ENCODE assay signal across 9 cellular contexts in genomic region chr1:36400825-36401601, GRCh38. TPM values are rescaled to one million over a fixed set of nuclear protein-coding genes. Genes with fewer than 3 reads are reported as not detected.
A peak's percentile ranks its signal among the peaks of the same experiment; 100 is the strongest.
DNase-seq lines count a peak whose midpoint lies in the region; ATAC-seq lines count a peak whose summit lies in the region.
"Had no signal": no experiment of that assay in that cellular context is flagged by ENCODE, and none has a peak within 500 bp of the region (broad histone marks: within the 10 kb centered on the region; RNA-seq: fewer than 3 reads in every experiment).

No MANE protein-coding gene starts in this region.

- DNase-seq in NK-92 treated with Interleukin-12 subunit alpha and Interleukin-12 subunit beta, amount 100 ng/mL, for 24 hours (lab: John Stamatoyannopoulos, UW) = peak; percentile 93
- no peak for DNase-seq in NK-92 (lab: John Stamatoyannopoulos, UW; ENCODE audit: unreplicated experiment)
- DNase-seq in NCI-H69 (lab: John Stamatoyannopoulos, UW) = peak; percentile 2
- peak in 1 of 2 donors; percentile 89 for DNase-seq in activated naive CD4-positive, alpha-beta T cell treated with anti-CD3 and anti-CD28 coated beads, Interleukin-2, amount 50 U/mL, for 72 hours (ENCODE audit: low spot score in 2 of 2)
- DNase-seq in hippocampal formation (lab: John Stamatoyannopoulos, UW) = peak; percentile 7 to 64
- DNase-seq in DMS153 treated with DMSO at 0.1 percent for 48 hours (lab: John Stamatoyannopoulos, UW; ENCODE audit: unreplicated experiment) = no peak
- no peak for DNase-seq in ACHN

- in situ Hi-C loops in ACHN (cut with HindIII; ENCODE audit: low pct_ligation_motif_present, low pct_unique_long_range_greater_than_20kb, low sequenced_read_pairs) = no loop called here

- peak overlapping the region; percentile 33 to 76 for H3K27ac Mint-ChIP-seq in activated naive CD4-positive, alpha-beta T cell treated with anti-CD3 and anti-CD28 coated beads, Interleukin-2, amount 50 U/mL, for 72 hours

- ATAC-seq in activated naive CD4-positive, alpha-beta T cell treated with anti-CD3 and anti-CD28 coated beads, Interleukin-2, amount 50 U/mL, for 72 hours = peak in 1 of 2 donors; percentile 78

- H3K27me3 ChIP-seq in skeletal muscle tissue (ENCODE audit: control insufficient read depth in 3 of 3, insufficient read depth in 3 of 3, low read length in 3 of 3) = no peaks in the 10 kb centered on the region

- peaks cover 12 to 23% (median 14%) of the 10 kb centered on the region in 3 donors for H3K4me1 ChIP-seq in skeletal muscle tissue (ENCODE audit: control insufficient read depth in 3 of 3, insufficient read depth in 3 of 3, low read length in 3 of 3)

- H3K27ac ChIP-seq in skeletal muscle tissue (ENCODE audit: low read depth, low read length) = peak overlapping the region; percentile 71

- peaks cover 0 to 4% (median 0%) of the 10 kb centered on the region in 3 donors for H3K36me3 ChIP-seq in skeletal muscle tissue (ENCODE audit: control insufficient read depth in 3 of 3, insufficient read depth in 3 of 3, low read length in 3 of 3)

- H3K9ac ChIP-seq in skeletal muscle tissue (ENCODE audit: low read depth in 1 of 3, low read length in 3 of 3) = peak overlapping the region in 2 of 3 donors; percentile 7 to 60

- no peaks in the 10 kb centered on the region for H3K9me3 Mint-ChIP-seq in activated naive CD4-positive, alpha-beta T cell treated with anti-CD3 and anti-CD28 coated beads, Interleukin-2, amount 50 U/mL, for 72 hours

- H3K36me3 Mint-ChIP-seq in activated naive CD4-positive, alpha-beta T cell treated with anti-CD3 and anti-CD28 coated beads, Interleukin-2, amount 50 U/mL, for 72 hours = peaks cover 11 to 15% of the 10 kb centered on the region in 2 donors

- H3K9me3 ChIP-seq in skeletal muscle tissue (ENCODE audit: control insufficient read depth in 3 of 3, low read length in 3 of 3) = no peaks in the 10 kb centered on the region
- H3K9me3 ChIP-seq: A549 had no signal

- peak overlapping the region in 2 of 3 donors; percentile 42 to 49 for H3K4me3 ChIP-seq in skeletal muscle tissue (ENCODE audit: low read length in 3 of 3)
- H3K4me3 ChIP-seq: A549 had no signal

RNA-seq across cellular contexts. Expression of gene LSM10, which starts 3.3 kb away (rescaled TPM):
- 10 to 100 TPM; 34.3 to 34.6 TPM for total RNA-seq in activated naive CD4-positive, alpha-beta T cell treated with anti-CD3 and anti-CD28 coated beads, Interleukin-2, amount 50 U/mL, for 72 hours
- 4.2 TPM for total RNA-seq in skeletal muscle tissue

RNA-seq across cellular contexts. Expression of gene STK40, which starts 15.3 kb away (rescaled TPM):
- 10 to 100 TPM; 25.9 to 42.0 TPM for total RNA-seq in activated naive CD4-positive, alpha-beta T cell treated with anti-CD3 and anti-CD28 coated beads, Interleukin-2, amount 50 U/mL, for 72 hours
- total RNA-seq in skeletal muscle tissue = 11.0 TPM

RNA-seq across cellular contexts. Expression of gene OSCP1, which starts 49.2 kb away (rescaled TPM):
- 1 to 10 TPM; 1.6 to 4.8 TPM for total RNA-seq in activated naive CD4-positive, alpha-beta T cell treated with anti-CD3 and anti-CD28 coated beads, Interleukin-2, amount 50 U/mL, for 72 hours
- total RNA-seq in skeletal muscle tissue = 17.2 TPM

Comparison
In these comparisons a context has a peak if more than half of its experiments do, and no peak if none do; other contexts are left out.
1. DNase-seq: peak in NK-92 treated with Interleukin-12 subunit alpha and Interleukin-12 subunit beta, amount 100 ng/mL, for 24 hours (single experiment), NCI-H69 (single experiment) and hippocampal formation (2 of 2); none in NK-92 (single experiment), DMS153 treated with DMSO at 0.1 percent for 48 hours (single experiment) and ACHN (single experiment).